In the genomic region with DNA sequence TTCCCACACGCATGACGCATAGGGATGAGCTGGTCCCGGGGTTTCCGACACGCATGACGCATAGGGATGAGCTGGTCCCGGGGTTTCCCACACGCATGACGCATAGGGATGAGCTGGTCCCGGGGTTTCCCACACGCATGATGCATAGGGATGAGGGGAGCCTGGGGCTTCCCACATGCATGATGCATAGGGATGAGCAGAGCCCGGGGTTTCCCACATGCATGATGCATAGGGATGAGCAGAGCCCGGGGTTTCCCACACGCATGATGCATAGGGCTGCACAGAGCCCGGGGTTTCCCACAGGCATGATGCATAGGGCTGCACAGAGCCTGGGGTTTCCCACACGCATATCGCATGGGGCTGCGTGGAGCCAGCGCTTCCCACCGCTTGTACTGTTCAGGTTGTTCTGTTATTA, we compare ENCODE assay signal across 1 cellular context. TPM values are rescaled to one million over a fixed set of nuclear protein-coding genes. Genes with fewer than 3 reads are reported as not detected.
"Had no signal": no experiment of that assay in that cellular context is flagged by ENCODE, and none has a peak within 500 bp of the region (broad histone marks: within the 10 kb centered on the region; RNA-seq: fewer than 3 reads in every experiment).

No MANE protein-coding gene starts in this region.

RNA-seq across cellular contexts. Expression of gene SLC22A1, which starts 12.7 kb away (rescaled TPM):
- total RNA-seq: frontal cortex had no signal
